1 cellular context compared by ENCODE assay signal in the genomic region with DNA sequence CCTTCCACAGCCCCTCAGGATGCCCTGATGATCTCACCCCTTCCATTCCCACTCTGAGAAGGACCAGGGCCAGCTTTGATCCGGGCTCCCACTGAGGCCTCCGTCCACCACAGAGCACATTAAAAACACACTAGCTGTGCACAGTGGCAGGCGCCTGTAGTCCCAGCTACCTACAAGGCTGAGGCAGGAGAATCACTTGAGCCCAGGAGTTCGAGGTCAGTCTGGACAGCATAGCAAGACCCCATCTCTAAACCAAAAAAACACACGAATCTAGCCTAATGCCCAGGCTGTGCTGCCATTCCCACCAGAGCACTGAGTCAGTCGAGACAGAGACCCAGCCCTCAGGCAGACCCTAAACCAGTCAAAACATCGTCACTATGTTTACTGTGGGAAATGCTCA.
TF ChIP-seq lines count a peak whose summit lies in the region.

No MANE protein-coding gene starts in this region.

TF ChIP-seq in K562, 482 proteins besides CTCF, POLR2A, EP300 and RAD21:
- TF ChIP-seq ZNF121 (CRISPR knock-in tag; conservative IDR thresholded peaks at IDR 0.05) = peak; percentile 33; the same call in 1 of the 2 replicates
- no peak for TF ChIP-seq WHSC1 (IDR thresholded peaks at IDR 0.05; ENCODE audit: low read length)
- TF ChIP-seq ZBTB8A (IDR thresholded peaks at IDR 0.05; ENCODE audit: partially characterized antibody) = no peak
- TF ChIP-seq KLF16 (IDR thresholded peaks at IDR 0.05) = no peak
- TF ChIP-seq STAT5A (IDR thresholded peaks at IDR 0.05; ENCODE audit: borderline replicate concordance, low read length) = no peak
